In genomic region chr4:128454281-128455075, GRCh38 we compare ENCODE assay signal across 8 cellular contexts.
A peak's percentile ranks its signal among the peaks of the same experiment; 100 is the strongest.
DNase-seq lines count a peak whose midpoint lies in the region; ATAC-seq, FAIRE-seq and TF ChIP-seq lines count a peak whose summit lies in the region.

No MANE protein-coding gene starts in this region.

- peak overlapping the region in 3 of 10 experiments; percentile 12 to 31 (median 23); a peak in 3 of 20 replicates for H3K4me3 ChIP-seq in BLaER1 treated with 17β-estradiol and CSF1 and Interleukin-3, amounts not matched to agents 10 nM and 100 nM
- H3K4me3 ChIP-seq in WI38 (ENCODE audit: low read depth, low read length) = peak overlapping the region; percentile 19
- no peak overlapping the region for H3K4me3 ChIP-seq in kidney (ENCODE audit: low read length in 2 of 2)

- TF ChIP-seq CTCF in WI38 (IDR thresholded peaks at IDR 0.05; ENCODE audit: low read depth, low read length) (peak; percentile 71), kidney (IDR thresholded peaks at IDR 0.05; ENCODE audit: borderline replicate concordance, extremely low read depth, insufficient read depth) (peak; percentile 75)

- peak; percentile 3 for FAIRE-seq in kidney (lab: Jason Lieb, UNC)

- ATAC-seq in HG03196 (IDR thresholded peaks at IDR 0.05; ENCODE audit: unreplicated experiment) = peak; percentile 99

- no peaks in the 10 kb centered on the region for H4K20me1 ChIP-seq in BLaER1 treated with 17β-estradiol and CSF1 and Interleukin-3, amounts not matched to agents 10 nM and 100 nM

- no peaks in the 10 kb centered on the region for H3K36me3 ChIP-seq in BLaER1 treated with 17β-estradiol and CSF1 and Interleukin-3, amounts not matched to agents 10 nM and 100 nM
- H3K36me3 ChIP-seq in kidney (ENCODE audit: control insufficient read depth in 1 of 2, insufficient read depth in 2 of 2, low read length in 2 of 2) = no peaks in the 10 kb centered on the region

- H3K9ac ChIP-seq in BLaER1 treated with 17β-estradiol and CSF1 and Interleukin-3, amounts not matched to agents 10 nM and 100 nM = peak overlapping the region in 5 of 11 experiments; percentile 17 to 44 (median 28); a peak in 5 of 22 replicates
- no peak overlapping the region for H3K9ac ChIP-seq in kidney (ENCODE audit: low read length in 2 of 2)

- DNase-seq in GM19238 (ENCODE audit: insufficient read length, low spot score) (peak; percentile 75), NCI-H2227 (lab: John Stamatoyannopoulos, UW; ENCODE audit: unreplicated experiment) (peak; percentile 79), caudate nucleus (lab: John Stamatoyannopoulos, UW) (peak in 59 of 61 donors; percentile 1 to 88 (median 52)), kidney (peak; percentile 90)
- DNase-seq in stimulated activated CD4-positive, alpha-beta T cell treated with anti-CD3 and anti-CD28 coated beads, Interleukin-2, amount 100 ng/mL, for 48 hours = peak; percentile 44 to 61

- H3K4me2 ChIP-seq in BLaER1 treated with 17β-estradiol and CSF1 and Interleukin-3, amounts not matched to agents 10 nM and 100 nM = peak overlapping the region; percentile 47 to 79 (median 69)

- no peaks in the 10 kb centered on the region for H3K9me3 ChIP-seq in BLaER1 treated with 17β-estradiol and CSF1 and Interleukin-3, amounts not matched to agents 10 nM and 100 nM (replicated peaks in 1 of 11)
- H3K9me3 ChIP-seq in kidney (ENCODE audit: control insufficient read depth in 1 of 2, low read length in 2 of 2) = no peaks in the 10 kb centered on the region

- peaks cover 10 to 37% (median 24%) of the 10 kb centered on the region in 10 experiments for H3K4me1 ChIP-seq in BLaER1 treated with 17β-estradiol and CSF1 and Interleukin-3, amounts not matched to agents 10 nM and 100 nM
- no peaks in the 10 kb centered on the region for H3K4me1 ChIP-seq in kidney (ENCODE audit: control insufficient read depth in 1 of 2, insufficient read depth in 1 of 2, low read depth in 1 of 2, low read length in 2 of 2)

- peak overlapping the region in 6 of 11 experiments; percentile 23 to 61 (median 43); a peak in 13 of 22 replicates for H3K27ac ChIP-seq in BLaER1 treated with 17β-estradiol and CSF1 and Interleukin-3, amounts not matched to agents 10 nM and 100 nM
- H3K27ac ChIP-seq in caudate nucleus (ENCODE audit: low read depth, low read length) = no peak overlapping the region
- H3K27ac ChIP-seq in kidney (ENCODE audit: low read depth in 2 of 2, low read length in 2 of 2) = peak overlapping the region in 1 of 2 donors; percentile 10

- intact Hi-C loops in kidney (cut with DNase I) = no loop called here

- no peaks in the 10 kb centered on the region for H3K27me3 ChIP-seq in BLaER1 treated with 17β-estradiol and CSF1 and Interleukin-3, amounts not matched to agents 10 nM and 100 nM
